Comparison of ENCODE assay signal across 10 cellular contexts in genomic region chr16:28622532-28623171, GRCh38. TPM values are rescaled to one million over a fixed set of nuclear protein-coding genes. Genes with fewer than 3 reads are reported as not detected.
DNase-seq lines count a peak whose midpoint lies in the region; ATAC-seq and TF ChIP-seq lines count a peak whose summit lies in the region.
"Not testable (repeated sequence)": the region's sequence is repeated elsewhere in the genome, so short reads cannot be mapped to it uniquely, and the experiment has no call there.
"Had no signal": no experiment of that assay in that cellular context is flagged by ENCODE, and none has a peak within 500 bp of the region (broad histone marks: within the 10 kb centered on the region; RNA-seq: fewer than 3 reads in every experiment).

No MANE protein-coding gene starts in this region.

- intact Hi-C loops in activated CD8-positive, alpha-beta T cell treated with anti-CD3 and anti-CD28 coated beads for 36 hours (cut with micrococcal nuclease); Right ventricle myocardium superior (cut with DNase I): not testable (repeated sequence)
- intact Hi-C loops in breast epithelium (cut with DNase I; ENCODE audit: low total_unique reads): loop anchor here (10.0 kb wide), 1 partner anchor 138 kb away; no protein-coding TSS in a partner anchor

- H3K27ac Mint-ChIP-seq in activated CD8-positive, alpha-beta T cell treated with anti-CD3 and anti-CD28 coated beads for 36 hours: peak overlapping the region; percentile 88

- not testable (repeated sequence) for DNase-seq in GM12864 (ENCODE audit: low read depth); activated CD8-positive, alpha-beta T cell treated with anti-CD3 and anti-CD28 coated beads for 36 hours; breast epithelium (ENCODE audit: low spot score in 2 of 2); Right ventricle myocardium superior

- TF ChIP-seq CTCF in GM12864 (IDR thresholded peaks at IDR 0.05; ENCODE audit: low read depth, low read length, missing control alignments); OCI-LY3 (IDR thresholded peaks at IDR 0.05; ENCODE audit: low read depth, low read length); activated CD8-positive, alpha-beta T cell treated with anti-CD3 and anti-CD28 coated beads for 36 hours (IDR thresholded peaks at IDR 0.05); breast epithelium (IDR thresholded peaks at IDR 0.05): not testable (repeated sequence)

- WGBS in urinary bladder: 46% methylated on average over 24 of the region's 24 CpGs

- peak overlapping the region; percentile 46 for H3K4me2 ChIP-seq in OCI-LY3 (ENCODE audit: low read length)

- H3K4me1 ChIP-seq in OCI-LY3 (ENCODE audit: low read length); breast epithelium; mucosa of rectum (ENCODE audit: control insufficient read depth in 2 of 2, insufficient read depth in 2 of 2, low read length in 2 of 2); skeletal muscle tissue (ENCODE audit: control insufficient read depth in 3 of 3, insufficient read depth in 3 of 3, low read length in 3 of 3); urinary bladder (ENCODE audit: insufficient read depth): not testable (repeated sequence)

- H3K27me3 ChIP-seq in OCI-LY3 (ENCODE audit: low read depth, low read length); breast epithelium; mucosa of rectum (ENCODE audit: control insufficient read depth in 2 of 2, insufficient read depth in 2 of 2, low read length in 2 of 2); skeletal muscle tissue (ENCODE audit: control insufficient read depth in 3 of 3, insufficient read depth in 3 of 3, low read length in 3 of 3): not testable (repeated sequence)

- H3K36me3 Mint-ChIP-seq in activated CD8-positive, alpha-beta T cell treated with anti-CD3 and anti-CD28 coated beads for 36 hours (ENCODE audit: low read depth): peaks cover 11% of the 10 kb centered on the region

- H3K9ac ChIP-seq in OCI-LY3 (ENCODE audit: low read length) (peak overlapping the region; percentile 43; the same call in 1 of the 2 replicates), mucosa of rectum (ENCODE audit: low read depth in 1 of 2, low read length in 2 of 2) (peak overlapping the region in 1 of 2 donors; percentile 61), skeletal muscle tissue (ENCODE audit: low read depth in 1 of 3, low read length in 3 of 3) (peak overlapping the region in 1 of 3 donors; percentile 79)

- H4K20me1 ChIP-seq in OCI-LY3 (ENCODE audit: insufficient read depth, low read length): not testable (repeated sequence)

- H3K4me3 ChIP-seq in GM12864 (ENCODE audit: low read depth, low read length) (peak overlapping the region; percentile 70), OCI-LY3 (ENCODE audit: low read length) (peak overlapping the region; percentile 76), breast epithelium (peak overlapping the region; percentile 32 to 76 (median 64)), mucosa of rectum (ENCODE audit: low read length in 2 of 2) (peak overlapping the region; percentile 60 to 76), skeletal muscle tissue (ENCODE audit: low read length in 3 of 3) (peak overlapping the region in 2 of 3 donors; percentile 69 to 72), urinary bladder (ENCODE audit: low read depth, low read length) (peak overlapping the region; percentile 49)

- H3K27me3 Mint-ChIP-seq in activated CD8-positive, alpha-beta T cell treated with anti-CD3 and anti-CD28 coated beads for 36 hours: not testable (repeated sequence)

- CTCF ChIA-PET in activated CD8-positive, alpha-beta T cell treated with anti-CD3 and anti-CD28 coated beads for 36 hours (lab: Charles Lee): interaction anchor here (1.2 kb wide), 1 partner anchor 13 kb away, joined by 5 read pairs; the partner anchor contains the start of gene SULT1A1

- POLR2A ChIA-PET in activated CD8-positive, alpha-beta T cell treated with anti-CD3 and anti-CD28 coated beads for 36 hours (lab: Charles Lee): not testable (repeated sequence)

- ATAC-seq in activated CD8-positive, alpha-beta T cell treated with anti-CD3 and anti-CD28 coated beads for 36 hours: peak; percentile 7
- peak; percentile 46 for ATAC-seq in Right ventricle myocardium superior (ENCODE audit: poor library complexity)

- H3K4me3 Mint-ChIP-seq in activated CD8-positive, alpha-beta T cell treated with anti-CD3 and anti-CD28 coated beads for 36 hours: peak overlapping the region; percentile 91

- H3K9me3 ChIP-seq in OCI-LY3 (ENCODE audit: insufficient read depth, low read length); breast epithelium; mucosa of rectum (ENCODE audit: control insufficient read depth in 2 of 2, low read length in 2 of 2); skeletal muscle tissue (ENCODE audit: control insufficient read depth in 3 of 3, low read length in 3 of 3): not testable (repeated sequence)

- not testable (repeated sequence) for H3K27ac ChIP-seq in OCI-LY3 (ENCODE audit: low read length); mucosa of rectum (ENCODE audit: low read depth in 2 of 2, low read length in 2 of 2); skeletal muscle tissue (ENCODE audit: low read depth, low read length)
- peak overlapping the region; percentile 26 to 52 for H3K27ac ChIP-seq in breast epithelium
- peak overlapping the region; percentile 10 for H3K27ac ChIP-seq in urinary bladder (ENCODE audit: low read depth)

- H3K79me2 ChIP-seq in OCI-LY3 (ENCODE audit: low read length): not testable (repeated sequence)

- not testable (repeated sequence) for H2AFZ ChIP-seq in OCI-LY3 (ENCODE audit: low read depth, low read length)

- not testable (repeated sequence) for H3K9me3 Mint-ChIP-seq in activated CD8-positive, alpha-beta T cell treated with anti-CD3 and anti-CD28 coated beads for 36 hours

- not testable (repeated sequence) for H3K36me3 ChIP-seq in OCI-LY3 (replicated peaks; ENCODE audit: low read depth, low read length); breast epithelium; mucosa of rectum (ENCODE audit: control insufficient read depth in 2 of 2, insufficient read depth in 2 of 2, low read length in 2 of 2); skeletal muscle tissue (ENCODE audit: control insufficient read depth in 3 of 3, insufficient read depth in 3 of 3, low read length in 3 of 3); urinary bladder (ENCODE audit: insufficient read depth)

- peaks cover 11% of the 10 kb centered on the region for H3K4me1 Mint-ChIP-seq in activated CD8-positive, alpha-beta T cell treated with anti-CD3 and anti-CD28 coated beads for 36 hours (ENCODE audit: low read depth)

- TF ChIP-seq POLR2A in breast epithelium (IDR thresholded peaks at IDR 0.05): not testable (repeated sequence)

RNA-seq across cellular contexts. Expression of gene SULT1A1, which starts 12.8 kb away (rescaled TPM):
- 10 to 100 TPM; 15.6 to 17.4 TPM for total RNA-seq in activated CD8-positive, alpha-beta T cell treated with anti-CD3 and anti-CD28 coated beads for 36 hours
- total RNA-seq in breast epithelium (10 to 100 TPM; 25.6 to 54.1 (median 33.4) TPM), Right ventricle myocardium superior (13.1 TPM), skeletal muscle tissue (2.6 TPM), urinary bladder (8.2 TPM)
- 15.6 TPM for polyA plus RNA-seq in urinary bladder

RNA-seq across cellular contexts. Expression of gene NPIPB8, which starts 15.2 kb away (rescaled TPM):
- total RNA-seq in activated CD8-positive, alpha-beta T cell treated with anti-CD3 and anti-CD28 coated beads for 36 hours: not detected
- total RNA-seq in breast epithelium (not detected), Right ventricle myocardium superior (not detected), skeletal muscle tissue (not detected), urinary bladder (2.0 TPM)
- not detected for polyA plus RNA-seq in urinary bladder
- total RNA-seq: SJSA1 had no signal

RNA-seq across cellular contexts. Expression of gene SULT1A2, which starts 25.8 kb away (rescaled TPM):
- total RNA-seq in activated CD8-positive, alpha-beta T cell treated with anti-CD3 and anti-CD28 coated beads for 36 hours: 1 to 10 TPM in 1 of 2 experiments, under 1 TPM in 1; 0.81 to 1.0 TPM
- 1 to 10 TPM in 2 of 3 donors, under 1 TPM in 1; 0.73 to 1.6 (median 1.3) TPM for total RNA-seq in breast epithelium
- total RNA-seq in Right ventricle myocardium superior: 1.0 TPM
- total RNA-seq in skeletal muscle tissue: 0.52 TPM
- 0.21 TPM for total RNA-seq in urinary bladder
- 1.3 TPM for polyA plus RNA-seq in urinary bladder
- total RNA-seq: glomerular endothelial cell, SJSA1 had no signal
